In genomic region chr13:21546372-21546771, GRCh38 we compare ENCODE assay signal across 21 cellular contexts. TPM values are rescaled to one million over a fixed set of nuclear protein-coding genes. Genes with fewer than 3 reads are reported as not detected.
DNase-seq lines count a peak whose midpoint lies in the region; ATAC-seq and TF ChIP-seq lines count a peak whose summit lies in the region.
"Had no signal": no experiment of that assay in that cellular context is flagged by ENCODE, and none has a peak within 500 bp of the region (broad histone marks: within the 10 kb centered on the region; RNA-seq: fewer than 3 reads in every experiment).

No MANE protein-coding gene starts in this region.

- ATAC-seq in left lung, result peak; percentile 53
- ATAC-seq: HCT116 had no signal

- H3K36me3 ChIP-seq in left lung, result peaks cover 0 to 4% of the 10 kb centered on the region in 2 donors
- H3K36me3 ChIP-seq: BE2C had no signal

- H3K27ac ChIP-seq in left lung, result no peak overlapping the region
- H3K27ac ChIP-seq: epithelial cell of prostate, testis had no signal

- no peak overlapping the region for H3K4me3 Mint-ChIP-seq in Calu3 (ENCODE audit: low read depth, unreplicated experiment)
- H3K4me3 Mint-ChIP-seq: T-helper 2 cell treated with Interferon-gamma antibody and Interleukin-4, amounts not matched to agents 5 μg/mL and 100 μg/mL, for 36 hours had no signal

- no peaks in the 10 kb centered on the region for H3K9me3 ChIP-seq in left lung
- H3K9me3 ChIP-seq: BE2C, testis had no signal

- BruUV-seq in Calu3 (replicated peaks; lab: Mats Ljungman, UMichigan), result no TSS peak

- peaks cover 9% of the 10 kb centered on the region for H3K4me1 Mint-ChIP-seq in Calu3 (ENCODE audit: low read depth, unreplicated experiment)

- no peak overlapping the region for H3K4me3 ChIP-seq in left lung
- H3K4me3 ChIP-seq: testis had no signal

- no peaks in the 10 kb centered on the region for H3K27me3 ChIP-seq in left lung
- H3K27me3 ChIP-seq: BE2C, testis had no signal

- H3K4me1 ChIP-seq in left lung, result peaks cover 0 to 17% of the 10 kb centered on the region in 2 donors
- H3K4me1 ChIP-seq: BE2C, testis had no signal

- intact Hi-C loops in left lung (cut with DNase I), result no loop called here
- intact Hi-C loops in posterior vena cava (cut with DNase I), result no loop called here
- intact Hi-C loops in Calu3 (cut with micrococcal nuclease; ENCODE audit: unreplicated experiment), result no loop called here

- no peaks in the 10 kb centered on the region for H3K9me3 Mint-ChIP-seq in Calu3 (ENCODE audit: low read depth, unreplicated experiment)
- H3K9me3 Mint-ChIP-seq: T-helper 2 cell treated with Interferon-gamma antibody and Interleukin-4, amounts not matched to agents 5 μg/mL and 100 μg/mL, for 36 hours had no signal

- no peak overlapping the region for H3K27ac Mint-ChIP-seq in Calu3 (ENCODE audit: unreplicated experiment)
- H3K27ac Mint-ChIP-seq: T-helper 2 cell treated with Interferon-gamma antibody and Interleukin-4, amounts not matched to agents 5 μg/mL and 100 μg/mL, for 36 hours had no signal

- no peaks in the 10 kb centered on the region for H3K27me3 Mint-ChIP-seq in Calu3 (ENCODE audit: unreplicated experiment)

- TF ChIP-seq CTCF in left lung (IDR thresholded peaks at IDR 0.05), result no peak
- no peak for TF ChIP-seq CTCF in Calu3 (IDR thresholded peaks at IDR 0.05; ENCODE audit: unreplicated experiment)

- CTCF ChIA-PET in Calu3 (lab: Charles Lee), result interaction anchor here (1.0 kb wide), 1 partner anchor 12 kb away, joined by 4 read pairs; no protein-coding TSS in a partner anchor

- DNase-seq in Ammon's horn (ENCODE audit: low spot score) (peak; percentile 18), LHCN-M2 (ENCODE audit: low read depth) (peak; percentile 37), amniotic epithelial cell (ENCODE audit: low read depth) (peak; percentile 79), left lung (no peak), posterior vena cava (ENCODE audit: low spot score) (no peak), COLO668 (lab: John Stamatoyannopoulos, UW; ENCODE audit: unreplicated experiment) (no peak), Calu3 (no peak)
- DNase-seq in activated CD4-positive, alpha-beta T cell treated with anti-CD3 and anti-CD28 coated beads, Interleukin-2, amount 50 U/mL, for 48 hours, result no peak
- DNase-seq: activated CD4-positive, alpha-beta T cell treated with anti-CD3 and anti-CD28 coated beads for 4 hours; activated naive CD4-positive, alpha-beta T cell; BE2C; cortex of kidney; DMS53; hippocampal formation; NK-92 treated with Interleukin-12 subunit alpha and Interleukin-12 subunit beta, amount 100 ng/mL, for 24 hours; Right ventricle myocardium superior; stimulated activated CD4-positive, alpha-beta T cell treated with anti-CD3 and anti-CD28 coated beads, Interleukin-2, amount 100 ng/mL, for 48 hours; testis had no signal

- no peaks in the 10 kb centered on the region for H3K36me3 Mint-ChIP-seq in Calu3 (ENCODE audit: insufficient read depth, unreplicated experiment)

RNA-seq across cellular contexts. Expression of gene MICU2, which starts 57.6 kb away (rescaled TPM):
- total RNA-seq in LHCN-M2 (2014; rRNA removed) (87.2 and 138 TPM in 2 replicates), left lung (10 to 100 TPM; 32.4 to 35.2 TPM), posterior vena cava (10 to 100 TPM; 26.7 to 33.7 TPM), Calu3 (2022) (16.3 and 17.4 TPM in 2 replicates)
- polyA plus RNA-seq in LHCN-M2 (2012), result 24.0 TPM

Comparison
In these comparisons a context has a peak if more than half of its experiments do, and no peak if none do; other contexts are left out.
1. DNase-seq: peak in Ammon's horn (single experiment), LHCN-M2 (single experiment) and amniotic epithelial cell (single experiment); none in left lung (0 of 2), activated CD4-positive, alpha-beta T cell treated with anti-CD3 and anti-CD28 coated beads, Interleukin-2, amount 50 U/mL, for 48 hours (0 of 2), posterior vena cava (single experiment), COLO668 (single experiment) and Calu3 (single experiment).